Comparison of ENCODE assay signal across 8 cellular contexts in the genomic region with DNA sequence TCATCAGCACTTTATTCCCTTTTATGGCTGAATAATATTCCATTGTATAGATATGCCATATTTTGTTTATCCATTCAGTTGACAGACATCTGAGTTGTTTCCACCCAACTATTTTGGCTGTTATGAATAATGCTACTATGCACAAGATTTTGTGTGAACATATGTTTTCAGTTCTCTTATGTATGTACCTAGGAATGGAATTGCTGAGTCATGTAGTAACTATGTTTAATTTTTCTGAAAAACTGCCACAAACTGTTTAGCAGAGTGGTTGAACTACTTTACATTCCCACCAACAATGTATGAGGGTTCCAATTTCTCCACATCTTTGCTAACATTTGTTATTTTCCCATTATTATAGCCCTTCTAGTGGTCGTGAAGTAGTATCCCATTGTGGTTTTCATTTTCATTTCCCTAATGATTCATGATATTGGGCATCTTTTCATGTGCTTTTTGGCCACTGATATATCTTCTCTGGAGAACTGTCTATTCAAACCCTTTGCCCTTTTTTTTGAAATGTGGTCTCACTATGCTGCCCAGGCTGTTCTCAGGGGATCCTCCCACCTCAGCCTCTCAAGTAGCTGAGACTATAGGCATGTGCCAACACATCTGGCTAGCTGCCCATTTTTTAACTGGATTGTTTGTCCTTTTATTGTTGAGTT. TPM values are rescaled to one million over a fixed set of nuclear protein-coding genes. Genes with fewer than 3 reads are reported as not detected.
DNase-seq lines count a peak whose midpoint lies in the region; ATAC-seq and TF ChIP-seq lines count a peak whose summit lies in the region.

No MANE protein-coding gene starts in this region.

- H3K27ac Mint-ChIP-seq in activated naive CD4-positive, alpha-beta T cell treated with anti-CD3 and anti-CD28 coated beads for 36 hours = peak overlapping the region; percentile 11
- peak overlapping the region; percentile 96 for H3K27ac Mint-ChIP-seq in activated T-helper 17 cell treated with anti-CD3 and anti-CD28 coated beads, Interleukin-2, amount 50 U/mL, for 72 hours
- H3K27ac Mint-ChIP-seq in stimulated activated memory B cell treated with anti-CD40 and anti-IgM and Interleukin-4, amounts not matched to agents 10 μg/mL and 1 μg/mL and 100 μg/mL, for 72 hours = peak overlapping the region; percentile 82

- intact Hi-C loops in activated naive CD4-positive, alpha-beta T cell treated with anti-CD3 and anti-CD28 coated beads for 36 hours (cut with micrococcal nuclease) = loop anchor here (1.0 to 2.0 kb wide), 6 partner anchors 7 to 129 kb away; a partner anchor contains a TSS
- intact Hi-C loops in testis (cut with DNase I; ENCODE audit: low total_unique reads) = no loop called here
- intact Hi-C loops in upper lobe of right lung (cut with DNase I) = no loop called here

- ATAC-seq in HG03097 (IDR thresholded peaks at IDR 0.05; ENCODE audit: low FRiP score, unreplicated experiment) (peak; percentile 66), upper lobe of right lung (no peak)
- peak; percentile 85 for ATAC-seq in activated T-helper 17 cell treated with anti-CD3 and anti-CD28 coated beads, Interleukin-2, amount 50 U/mL, for 72 hours (replicated peaks)
- peak; percentile 87 for ATAC-seq in stimulated activated memory B cell treated with anti-CD40 and anti-IgM and Interleukin-4, amounts not matched to agents 10 μg/mL and 1 μg/mL and 100 μg/mL, for 72 hours

- DNase-seq in activated naive CD4-positive, alpha-beta T cell treated with anti-CD3 and anti-CD28 coated beads for 36 hours = no peak
- DNase-seq in activated naive CD4-positive, alpha-beta T cell treated with anti-CD3 and anti-CD28 coated beads, Interleukin-2, amount 50 U/mL, for 16 hours = no peak
- no peak for DNase-seq in NCI-H1417 treated with DMSO at 0.1 percent for 48 hours (lab: John Stamatoyannopoulos, UW)
- DNase-seq in testis = no peak
- no peak for DNase-seq in upper lobe of right lung

- H3K4me3 Mint-ChIP-seq in activated naive CD4-positive, alpha-beta T cell treated with anti-CD3 and anti-CD28 coated beads for 36 hours = no peak overlapping the region
- H3K4me3 Mint-ChIP-seq in activated T-helper 17 cell treated with anti-CD3 and anti-CD28 coated beads, Interleukin-2, amount 50 U/mL, for 72 hours = peak overlapping the region; percentile 60
- H3K4me3 Mint-ChIP-seq in stimulated activated memory B cell treated with anti-CD40 and anti-IgM and Interleukin-4, amounts not matched to agents 10 μg/mL and 1 μg/mL and 100 μg/mL, for 72 hours = peak overlapping the region; percentile 36

- H3K9me3 ChIP-seq in testis (no peaks in the 10 kb centered on the region), upper lobe of right lung (no peaks in the 10 kb centered on the region)

- H3K4me1 ChIP-seq in testis = no peaks in the 10 kb centered on the region
- H3K4me1 ChIP-seq in upper lobe of right lung = peaks cover 26% of the 10 kb centered on the region

- H3K27ac ChIP-seq in testis = no peak overlapping the region
- no peak overlapping the region for H3K27ac ChIP-seq in upper lobe of right lung

- TF ChIP-seq POLR2A in testis (IDR thresholded peaks at IDR 0.05) = no peak

- 45 to 69% methylated on average over 1 of the region's 1 CpG for WGBS in testis, 2 donors

- H3K4me3 ChIP-seq in testis (no peak overlapping the region), upper lobe of right lung (no peak overlapping the region)

- no peaks in the 10 kb centered on the region for H3K36me3 Mint-ChIP-seq in activated naive CD4-positive, alpha-beta T cell treated with anti-CD3 and anti-CD28 coated beads for 36 hours (ENCODE audit: low read depth)
- H3K36me3 Mint-ChIP-seq in activated T-helper 17 cell treated with anti-CD3 and anti-CD28 coated beads, Interleukin-2, amount 50 U/mL, for 72 hours (ENCODE audit: low read depth) = peaks cover 11% of the 10 kb centered on the region
- H3K36me3 Mint-ChIP-seq in stimulated activated memory B cell treated with anti-CD40 and anti-IgM and Interleukin-4, amounts not matched to agents 10 μg/mL and 1 μg/mL and 100 μg/mL, for 72 hours = peaks cover 5% of the 10 kb centered on the region

- H3K4me1 Mint-ChIP-seq in activated naive CD4-positive, alpha-beta T cell treated with anti-CD3 and anti-CD28 coated beads for 36 hours (ENCODE audit: low read depth) = peaks cover 56% of the 10 kb centered on the region
- peaks cover 37% of the 10 kb centered on the region for H3K4me1 Mint-ChIP-seq in activated T-helper 17 cell treated with anti-CD3 and anti-CD28 coated beads, Interleukin-2, amount 50 U/mL, for 72 hours
- H3K4me1 Mint-ChIP-seq in stimulated activated memory B cell treated with anti-CD40 and anti-IgM and Interleukin-4, amounts not matched to agents 10 μg/mL and 1 μg/mL and 100 μg/mL, for 72 hours = peaks cover 69% of the 10 kb centered on the region

- H3K36me3 ChIP-seq in testis (ENCODE audit: low read depth, missing control alignments) (no peaks in the 10 kb centered on the region), upper lobe of right lung (peaks cover 9% of the 10 kb centered on the region)

- CTCF ChIA-PET in activated naive CD4-positive, alpha-beta T cell treated with anti-CD3 and anti-CD28 coated beads for 36 hours (lab: Charles Lee) = interaction anchor here (0.6 to 1.2 kb wide), 5 partner anchors 13 to 406 kb away, joined by 3 to 5 read pairs (median 4); no protein-coding TSS in a partner anchor

- TF ChIP-seq CTCF in testis (IDR thresholded peaks at IDR 0.05) (no peak), upper lobe of right lung (IDR thresholded peaks at IDR 0.05) (no peak)

- no peaks in the 10 kb centered on the region for H3K9me3 Mint-ChIP-seq in activated naive CD4-positive, alpha-beta T cell treated with anti-CD3 and anti-CD28 coated beads for 36 hours
- H3K9me3 Mint-ChIP-seq in activated T-helper 17 cell treated with anti-CD3 and anti-CD28 coated beads, Interleukin-2, amount 50 U/mL, for 72 hours = no peaks in the 10 kb centered on the region
- H3K9me3 Mint-ChIP-seq in stimulated activated memory B cell treated with anti-CD40 and anti-IgM and Interleukin-4, amounts not matched to agents 10 μg/mL and 1 μg/mL and 100 μg/mL, for 72 hours = no peaks in the 10 kb centered on the region

- no peaks in the 10 kb centered on the region for H3K27me3 Mint-ChIP-seq in activated naive CD4-positive, alpha-beta T cell treated with anti-CD3 and anti-CD28 coated beads for 36 hours (ENCODE audit: low read depth)
- H3K27me3 Mint-ChIP-seq in activated T-helper 17 cell treated with anti-CD3 and anti-CD28 coated beads, Interleukin-2, amount 50 U/mL, for 72 hours = no peaks in the 10 kb centered on the region
- H3K27me3 Mint-ChIP-seq in stimulated activated memory B cell treated with anti-CD40 and anti-IgM and Interleukin-4, amounts not matched to agents 10 μg/mL and 1 μg/mL and 100 μg/mL, for 72 hours = no peaks in the 10 kb centered on the region

- H3K27me3 ChIP-seq in testis (no peaks in the 10 kb centered on the region), upper lobe of right lung (no peaks in the 10 kb centered on the region)

RNA-seq across cellular contexts. Expression of a gene that starts 26.3 kb away (rescaled TPM):
- 10 to 100 TPM in 1 of 2 experiments, 1 to 10 TPM in 1; 9.6 to 10.7 TPM for total RNA-seq in activated naive CD4-positive, alpha-beta T cell treated with anti-CD3 and anti-CD28 coated beads for 36 hours
- total RNA-seq in activated T-helper 17 cell treated with anti-CD3 and anti-CD28 coated beads, Interleukin-2, amount 50 U/mL, for 72 hours = 10 to 100 TPM; 13.4 to 14.2 TPM
- total RNA-seq in testis (10 to 100 TPM; 28.9 to 32.2 TPM), upper lobe of right lung (44.9 TPM)
- polyA plus RNA-seq in testis (ENCODE audit: insufficient read depth, low read depth, low replicate concordance) = 50.0 TPM

Comparison
In these comparisons a context has a peak if more than half of its experiments do, and no peak if none do; other contexts are left out.
1. H3K27ac Mint-ChIP-seq: peak in every context shown above with its lines; median percentile 96 in activated T-helper 17 cell treated with anti-CD3 and anti-CD28 coated beads, Interleukin-2, amount 50 U/mL, for 72 hours; 82 in stimulated activated memory B cell treated with anti-CD40 and anti-IgM and Interleukin-4, amounts not matched to agents 10 μg/mL and 1 μg/mL and 100 μg/mL, for 72 hours; 11 in activated naive CD4-positive, alpha-beta T cell treated with anti-CD3 and anti-CD28 coated beads for 36 hours.